ENCODE assay signal across 8 cellular contexts in the genomic region with DNA sequence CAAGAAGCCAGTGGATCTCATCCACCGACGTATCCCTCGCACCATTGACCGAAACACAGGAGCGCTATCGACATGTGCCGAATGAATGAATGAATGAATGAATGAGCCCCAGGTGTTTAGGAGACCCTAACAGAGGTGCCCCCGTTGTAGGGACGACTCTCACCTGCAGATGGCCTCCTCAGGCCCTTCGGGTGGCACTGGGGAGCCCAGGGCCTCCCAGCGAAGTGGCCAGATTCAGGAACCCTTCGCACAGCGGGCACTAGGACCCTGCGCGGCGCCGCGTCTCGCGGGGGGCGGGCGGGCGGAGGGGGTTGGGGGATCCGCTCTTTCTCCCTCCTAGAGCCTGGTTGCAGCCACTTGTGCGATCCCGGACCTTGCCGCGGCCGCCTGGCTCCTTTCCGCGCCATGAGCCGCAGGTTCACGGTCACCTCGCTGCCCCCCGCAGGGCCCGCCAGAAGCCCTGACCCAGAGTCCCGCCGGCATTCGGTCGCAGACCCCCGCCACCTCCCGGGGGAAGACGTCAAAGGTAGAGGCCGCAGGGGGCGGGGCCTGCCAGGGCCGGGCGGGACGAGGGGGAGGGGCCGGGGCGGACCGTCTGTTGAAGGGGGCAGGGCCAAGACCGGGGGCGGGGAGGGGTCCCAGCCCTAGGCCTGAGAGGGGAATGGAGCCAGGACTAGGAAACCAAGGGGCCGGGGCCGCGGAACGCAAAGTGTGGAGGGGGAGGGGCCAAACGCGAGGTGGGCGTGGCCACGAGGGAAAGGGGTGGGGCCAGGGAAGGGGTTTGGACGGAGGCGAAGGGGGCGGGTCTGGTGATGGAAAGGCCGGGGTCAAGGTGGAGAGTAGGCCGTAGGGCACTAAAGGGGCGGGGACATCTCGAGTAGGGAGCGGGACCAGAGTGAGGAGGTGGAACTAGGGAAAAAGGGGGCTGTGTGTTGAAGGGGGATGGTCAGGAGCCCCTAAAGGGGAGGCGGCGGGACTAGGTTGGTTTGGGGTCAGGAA. TPM values are rescaled to one million over a fixed set of nuclear protein-coding genes. Genes with fewer than 3 reads are reported as not detected.
DNase-seq lines count a peak whose midpoint lies in the region; ATAC-seq, FAIRE-seq and TF ChIP-seq lines count a peak whose summit lies in the region.

No MANE protein-coding gene starts in this region.

- no peak overlapping the region for H2AFZ ChIP-seq in HepG2 (ENCODE audit: low read length)

- H3K9me3 ChIP-seq in HepG2 (ENCODE audit: low read length) (no peaks in the 10 kb centered on the region), subcutaneous abdominal adipose tissue (ENCODE audit: control insufficient read depth in 5 of 5, low read length in 5 of 5) (no peaks in the 10 kb centered on the region)

- POLR2A ChIA-PET in T-cell (lab: Charles Lee) = no interaction called here
- POLR2A ChIA-PET in HepG2 (lab: Yijun Ruan, JAX) = interaction anchor here (1.4 kb wide), 2 partner anchors 342 to 385 kb away, joined by 3 to 4 read pairs; a partner anchor contains a TSS

- H3K4me3 Mint-ChIP-seq in T-cell = peak overlapping the region; percentile 46 to 67 (median 59)

- peak overlapping the region; percentile 70 for H3K27ac ChIP-seq in HepG2 (ENCODE audit: extremely low read length, insufficient read depth, low read length)
- no peak overlapping the region for H3K27ac ChIP-seq in subcutaneous abdominal adipose tissue (ENCODE audit: low read depth, low read length)

- intact Hi-C loops in HepG2 (cut with micrococcal nuclease; ENCODE audit: unreplicated experiment) = loop anchor here (1.0 to 2.0 kb wide), 2 partner anchors 68 to 155 kb away; a partner anchor contains a TSS

- H3K4me1 Mint-ChIP-seq in T-cell = peaks cover 20 to 28% (median 25%) of the 10 kb centered on the region in 3 donors

- H3K27ac Mint-ChIP-seq in T-cell = no peak overlapping the region

- no peaks in the 10 kb centered on the region for H3K27me3 ChIP-seq in GM06990 (replicated peaks; ENCODE audit: control insufficient read depth, insufficient read depth, low read length)
- H3K27me3 ChIP-seq in bronchial epithelial cell (ENCODE audit: control insufficient read depth, insufficient read depth, low read length) = no peaks in the 10 kb centered on the region
- H3K27me3 ChIP-seq in HepG2 (ENCODE audit: control insufficient read depth in 1 of 2, insufficient read depth in 2 of 2, low read length in 2 of 2) = no peaks in the 10 kb centered on the region
- H3K27me3 ChIP-seq in subcutaneous abdominal adipose tissue (ENCODE audit: control insufficient read depth in 5 of 5, insufficient read depth in 4 of 5, low read length in 5 of 5) = peaks cover 15 to 57% (median 50%) of the 10 kb centered on the region in 5 donors

- no peak for FAIRE-seq in bronchial epithelial cell (lab: Jason Lieb, UNC)
- no peak for FAIRE-seq in HepG2 (lab: Jason Lieb, UNC)

- no peaks in the 10 kb centered on the region for H3K36me3 ChIP-seq in GM06990 (ENCODE audit: control insufficient read depth, insufficient read depth, low read length)
- no peaks in the 10 kb centered on the region for H3K36me3 ChIP-seq in bronchial epithelial cell (ENCODE audit: control insufficient read depth, insufficient read depth, low read length)
- H3K36me3 ChIP-seq in HepG2 (replicated peaks in 1 of 2; ENCODE audit: control insufficient read depth in 1 of 2, insufficient read depth in 2 of 2, low read length in 2 of 2) = no peaks in the 10 kb centered on the region
- H3K36me3 ChIP-seq in subcutaneous abdominal adipose tissue (ENCODE audit: control insufficient read depth in 5 of 5, insufficient read depth in 5 of 5, low read length in 5 of 5) = no peaks in the 10 kb centered on the region

- H3K79me2 ChIP-seq in HepG2 (ENCODE audit: insufficient read depth, low read length) = no peaks in the 10 kb centered on the region

- BruUV-seq in HepG2 (replicated peaks; lab: Mats Ljungman, UMichigan) = no TSS peak

- H3K4me2 ChIP-seq in HepG2 (ENCODE audit: low read depth, low read length) = peak overlapping the region; percentile 100

- H3K9ac ChIP-seq in HepG2 (ENCODE audit: insufficient read depth, low read depth, low read length) = peak overlapping the region; percentile 71
- H3K9ac ChIP-seq in subcutaneous abdominal adipose tissue (ENCODE audit: low read length in 5 of 5) = no peak overlapping the region

- no peak for TF ChIP-seq RAD21 in HepG2 (CRISPR knock-in tag; IDR thresholded peaks at IDR 0.05)

- H3K4me1 ChIP-seq in HepG2 (ENCODE audit: insufficient read depth, low read length) (peaks cover 41% of the 10 kb centered on the region), subcutaneous abdominal adipose tissue (ENCODE audit: control insufficient read depth in 5 of 5, insufficient read depth in 5 of 5, low read length in 5 of 5) (peaks cover 0 to 15% (median 7%) of the 10 kb centered on the region in 5 donors)

- no peaks in the 10 kb centered on the region for H3K9me3 Mint-ChIP-seq in T-cell

- TF ChIP-seq CTCF in GM06990 (IDR thresholded peaks at IDR 0.05; ENCODE audit: insufficient read depth, low read length, poor library complexity, severe bottlenecking) (peak; percentile 19), bronchial epithelial cell (IDR thresholded peaks at IDR 0.05; ENCODE audit: insufficient read depth, low read length, severe bottlenecking) (no peak), HepG2 (CRISPR knock-in tag; IDR thresholded peaks at IDR 0.05) (0 out of 2 replicates have a peak, but pooled peaks have one; percentile 2)

- in situ Hi-C loops in HepG2 (cut with HindIII; ENCODE audit: extremely low pct_ligation_motif_present, low pct_unique_long_range_greater_than_20kb) = loop anchor here (5.0 to 10.0 kb wide), 2 partner anchors 66 to 153 kb away; a partner anchor contains a TSS

- CTCF ChIA-PET in T-cell (lab: Charles Lee) = interaction anchor here (0.6 to 2.0 kb wide), 8 partner anchors 7 to 408 kb away, joined by 3 to 7 read pairs (median 3); no protein-coding TSS in a partner anchor
- CTCF ChIA-PET in HepG2 (lab: Yijun Ruan, JAX; ENCODE audit: low intra/inter-chr PET ratio, low total read pairs) = interaction anchor here (2.4 to 3.5 kb wide), 2 partner anchors 7 to 130 kb away, joined by 14 to 17 read pairs; no protein-coding TSS in a partner anchor

- H4K20me1 ChIP-seq in HepG2 (ENCODE audit: insufficient read depth, low read length) = peaks cover 12% of the 10 kb centered on the region; the same call in 1 of the 2 replicates

- 8% methylated on average over 68 of the region's 71 CpGs for WGBS in HepG2 (ENCODE audit: low lambda C conversion rate)

- H3K4me3 ChIP-seq in GM06990 (replicated peaks; ENCODE audit: low read depth, low read length) = peak overlapping the region; percentile 61
- peak overlapping the region; percentile 33 for H3K4me3 ChIP-seq in bronchial epithelial cell (ENCODE audit: low read depth, low read length)
- H3K4me3 ChIP-seq in HepG2 (replicated peaks in 1 of 3; ENCODE audit: insufficient read depth in 1 of 3, low read depth in 2 of 3, low read length in 3 of 3) = peak overlapping the region; percentile 83 to 88 (median 84)
- peak overlapping the region in 3 of 5 donors; percentile 11 to 50 (median 34) for H3K4me3 ChIP-seq in subcutaneous abdominal adipose tissue (ENCODE audit: low read depth in 1 of 5, low read length in 5 of 5)

- peaks cover 49 to 51% of the 10 kb centered on the region in 2 donors for H3K27me3 Mint-ChIP-seq in T-cell

- 0 out of 4 replicates have a peak, but pooled peaks have one; percentile 21 to 54 for TF ChIP-seq POLR2A in HepG2 (IDR thresholded peaks at IDR 0.05; ENCODE audit: insufficient read depth in 1 of 2, low read depth in 2 of 2, low read length in 2 of 2)

- no peaks in the 10 kb centered on the region for H3K36me3 Mint-ChIP-seq in T-cell

- ATAC-seq in T-cell (replicated peaks in 1 of 4) (peak; percentile 43 to 61 (median 48)), HepG2 (peak; percentile 79)

- peak; percentile 73 for DNase-seq in GM06990 (ENCODE audit: extremely low read depth, insufficient read length)
- peak; percentile 83 for DNase-seq in NCI-H1105 treated with DMSO at 0.1 percent for 48 hours (lab: John Stamatoyannopoulos, UW)
- DNase-seq in T-cell = peak in 12 of 34 experiments; percentile 19 to 51 (median 34)
- DNase-seq in bronchial epithelial cell (ENCODE audit: low read depth) = no peak
- DNase-seq in HepG2 (ENCODE audit: low spot score) = peak; percentile 69
- no peak for DNase-seq in NK-92 (lab: John Stamatoyannopoulos, UW; ENCODE audit: unreplicated experiment)
- no peak for DNase-seq in T1000 (lab: John Stamatoyannopoulos, UW)

- no peak for TF ChIP-seq EP300 in HepG2 (IDR thresholded peaks at IDR 0.05; ENCODE audit: low read depth in 2 of 2, low read length in 2 of 2)
- no peak for TF ChIP-seq EP300 in HepG2 (CRISPR knock-in tag; IDR thresholded peaks at IDR 0.05; ENCODE audit: borderline replicate concordance)

RNA-seq across cellular contexts. Expression of a gene that starts 7.4 kb away (rescaled TPM):
- total RNA-seq in T-cell = under 1 TPM in 1 of 5 donors, not detected in 4; 0.05 TPM
- total RNA-seq in bronchial epithelial cell = not detected in 2 replicates
- 5.3 and 5.4 TPM in 2 replicates for total RNA-seq in HepG2 (2016; rRNA removed; fragmentation: Illumina TruSeq; extraction: Trizol)
- 2.8 and 4.0 TPM in 2 replicates for total RNA-seq in HepG2 (2016; cell fraction: cytosol; rRNA removed; fragmentation: Illumina TruSeq; extraction: Trizol; ENCODE audit: low read depth)
- 4.2 and 4.4 TPM in 2 replicates for total RNA-seq in HepG2 (2016; cell fraction: insoluble cytoplasmic fraction; rRNA removed; fragmentation: Illumina TruSeq; extraction: Trizol)
- 3.5 and 4.1 TPM in 2 replicates for total RNA-seq in HepG2 (2016; cell fraction: membrane; rRNA removed; fragmentation: Illumina TruSeq; extraction: Trizol)
- total RNA-seq in HepG2 (2016; cell fraction: nucleus; rRNA removed; fragmentation: Illumina TruSeq; extraction: Trizol) = 3.0 and 3.9 TPM in 2 replicates
- 4.3 and 5.6 TPM in 2 replicates for polyA plus RNA-seq in HepG2 (2011; rRNA removed)
- 4.5 and 6.3 TPM in 2 replicates for polyA plus RNA-seq in HepG2 (2011; cell fraction: cytosol; rRNA removed)
- polyA plus RNA-seq in HepG2 (2011; cell fraction: nucleus; rRNA removed) = 6.0 and 6.2 TPM in 2 replicates
- polyA plus RNA-seq in HepG2 (2012) = 12.9 and 15.9 TPM in 2 replicates
- 27.8 and 30.6 TPM in 2 replicates for polyA plus RNA-seq in HepG2 (2016; cell fraction: cytosol; fragmentation: Illumina TruSeq; extraction: Trizol; ENCODE audit: low read depth)
- polyA plus RNA-seq in HepG2 (2016; cell fraction: insoluble cytoplasmic fraction; fragmentation: Illumina TruSeq; extraction: Trizol; ENCODE audit: low read depth) = 18.0 and 19.7 TPM in 2 replicates
- 33.5 and 42.8 TPM in 2 replicates for polyA plus RNA-seq in HepG2 (2016; cell fraction: membrane; fragmentation: Illumina TruSeq; extraction: Trizol; ENCODE audit: low read depth)
- polyA plus RNA-seq in HepG2 (2016; cell fraction: nucleus; fragmentation: Illumina TruSeq; extraction: Trizol; ENCODE audit: insufficient read depth, low read depth) = 14.1 and 18.5 TPM in 2 replicates
- polyA minus RNA-seq in HepG2 (2011; rRNA and poly(A)+ RNA removed; ENCODE audit: low replicate concordance) = 2.3 and 2.5 TPM in 2 replicates
- polyA minus RNA-seq in HepG2 (2011; cell fraction: cytosol; rRNA and poly(A)+ RNA removed) = 1.7 and 1.8 TPM in 2 replicates
- 3.5 and 3.7 TPM in 2 replicates for polyA minus RNA-seq in HepG2 (2011; cell fraction: nucleus; rRNA and poly(A)+ RNA removed)

RNA-seq across cellular contexts. Expression of a gene that starts 13.0 kb away (rescaled TPM):
- 1 to 10 TPM in 2 of 5 donors, under 1 TPM in 3; 0.15 to 3.4 (median 0.47) TPM for total RNA-seq in T-cell
- 0.26 and 6.0 TPM in 2 replicates for total RNA-seq in bronchial epithelial cell
- total RNA-seq in HepG2 (2016; rRNA removed; fragmentation: Illumina TruSeq; extraction: Trizol) = not detected in 2 replicates
- total RNA-seq in HepG2 (2016; cell fraction: cytosol; rRNA removed; fragmentation: Illumina TruSeq; extraction: Trizol; ENCODE audit: low read depth) = not detected in 2 replicates
- total RNA-seq in HepG2 (2016; cell fraction: insoluble cytoplasmic fraction; rRNA removed; fragmentation: Illumina TruSeq; extraction: Trizol) = 0.06 TPM in 1 of 2 replicates, not detected in the other
- total RNA-seq in HepG2 (2016; cell fraction: membrane; rRNA removed; fragmentation: Illumina TruSeq; extraction: Trizol) = not detected in 2 replicates
- not detected in 2 replicates for total RNA-seq in HepG2 (2016; cell fraction: nucleus; rRNA removed; fragmentation: Illumina TruSeq; extraction: Trizol)
- polyA plus RNA-seq in HepG2 (2011; rRNA removed) = 0.03 TPM in 1 of 2 replicates, not detected in the other
- polyA plus RNA-seq in HepG2 (2011; cell fraction: cytosol; rRNA removed) = 0.04 TPM in 1 of 2 replicates, not detected in the other
- polyA plus RNA-seq in HepG2 (2011; cell fraction: nucleus; rRNA removed) = not detected in 2 replicates
- polyA plus RNA-seq in HepG2 (2012) = not detected in 2 replicates
- not detected in 2 replicates for polyA plus RNA-seq in HepG2 (2016; cell fraction: cytosol; fragmentation: Illumina TruSeq; extraction: Trizol; ENCODE audit: low read depth)
- polyA plus RNA-seq in HepG2 (2016; cell fraction: insoluble cytoplasmic fraction; fragmentation: Illumina TruSeq; extraction: Trizol; ENCODE audit: low read depth) = not detected in 2 replicates
- not detected in 2 replicates for polyA plus RNA-seq in HepG2 (2016; cell fraction: membrane; fragmentation: Illumina TruSeq; extraction: Trizol; ENCODE audit: low read depth)
- not detected in 2 replicates for polyA plus RNA-seq in HepG2 (2016; cell fraction: nucleus; fragmentation: Illumina TruSeq; extraction: Trizol; ENCODE audit: insufficient read depth, low read depth)
- not detected in 2 replicates for polyA minus RNA-seq in HepG2 (2011; rRNA and poly(A)+ RNA removed; ENCODE audit: low replicate concordance)
- polyA minus RNA-seq in HepG2 (2011; cell fraction: cytosol; rRNA and poly(A)+ RNA removed) = not detected in 2 replicates
- not detected in 2 replicates for polyA minus RNA-seq in HepG2 (2011; cell fraction: nucleus; rRNA and poly(A)+ RNA removed)

RNA-seq across cellular contexts. Expression of a gene that starts 49.7 kb away (rescaled TPM):
- total RNA-seq in T-cell (100 to 1,000 TPM in 1 of 5 donors, 10 to 100 TPM in 4; 58.6 to 106 (median 68.3) TPM), bronchial epithelial cell (10.3 and 11.8 TPM in 2 replicates), HepG2 (2016; rRNA removed; fragmentation: Illumina TruSeq; extraction: Trizol) (6.0 and 13.7 TPM in 2 replicates)
- 4.5 and 4.7 TPM in 2 replicates for total RNA-seq in HepG2 (2016; cell fraction: cytosol; rRNA removed; fragmentation: Illumina TruSeq; extraction: Trizol; ENCODE audit: low read depth)
- total RNA-seq in HepG2 (2016; cell fraction: insoluble cytoplasmic fraction; rRNA removed; fragmentation: Illumina TruSeq; extraction: Trizol) = 5.0 and 12.7 TPM in 2 replicates
- total RNA-seq in HepG2 (2016; cell fraction: membrane; rRNA removed; fragmentation: Illumina TruSeq; extraction: Trizol) = 6.7 and 7.0 TPM in 2 replicates
- total RNA-seq in HepG2 (2016; cell fraction: nucleus; rRNA removed; fragmentation: Illumina TruSeq; extraction: Trizol) = 18.8 and 22.0 TPM in 2 replicates
- polyA plus RNA-seq in HepG2 (2011; rRNA removed) = 9.7 and 12.3 TPM in 2 replicates
- polyA plus RNA-seq in HepG2 (2011; cell fraction: cytosol; rRNA removed) = 3.3 and 4.6 TPM in 2 replicates
- polyA plus RNA-seq in HepG2 (2011; cell fraction: nucleus; rRNA removed) = 62.4 and 81.3 TPM in 2 replicates
- polyA plus RNA-seq in HepG2 (2012) = 5.7 and 8.0 TPM in 2 replicates
- polyA plus RNA-seq in HepG2 (2016; cell fraction: cytosol; fragmentation: Illumina TruSeq; extraction: Trizol; ENCODE audit: low read depth) = 1.5 TPM in 2 replicates
- 5.1 and 7.0 TPM in 2 replicates for polyA plus RNA-seq in HepG2 (2016; cell fraction: insoluble cytoplasmic fraction; fragmentation: Illumina TruSeq; extraction: Trizol; ENCODE audit: low read depth)
- 2.9 and 3.1 TPM in 2 replicates for polyA plus RNA-seq in HepG2 (2016; cell fraction: membrane; fragmentation: Illumina TruSeq; extraction: Trizol; ENCODE audit: low read depth)
- 40.5 and 45.7 TPM in 2 replicates for polyA plus RNA-seq in HepG2 (2016; cell fraction: nucleus; fragmentation: Illumina TruSeq; extraction: Trizol; ENCODE audit: insufficient read depth, low read depth)
- 32.3 and 35.8 TPM in 2 replicates for polyA minus RNA-seq in HepG2 (2011; rRNA and poly(A)+ RNA removed; ENCODE audit: low replicate concordance)
- 3.4 and 4.0 TPM in 2 replicates for polyA minus RNA-seq in HepG2 (2011; cell fraction: cytosol; rRNA and poly(A)+ RNA removed)
- 42.4 and 45.0 TPM in 2 replicates for polyA minus RNA-seq in HepG2 (2011; cell fraction: nucleus; rRNA and poly(A)+ RNA removed)

Comparison
In these comparisons a context has a peak if more than half of its experiments do, and no peak if none do; other contexts are left out.
1. DNase-seq: peak in GM06990 (single experiment), NCI-H1105 treated with DMSO at 0.1 percent for 48 hours (single experiment) and HepG2 (single experiment); none in bronchial epithelial cell (single experiment), NK-92 (single experiment) and T1000 (single experiment).
2. H3K4me3 ChIP-seq: peak in every context shown above with its lines; median percentile 84 in HepG2; 61 in GM06990; 34 in subcutaneous abdominal adipose tissue; 33 in bronchial epithelial cell.